In genomic region chr6:84260186-84260585, GRCh38 we compare ENCODE assay signal across 35 cellular contexts.
"Had no signal": no experiment of that assay in that cellular context is flagged by ENCODE, and none has a peak within 500 bp of the region (broad histone marks: within the 10 kb centered on the region; RNA-seq: fewer than 3 reads in every experiment).

No MANE protein-coding gene starts in this region.

- H3K9ac ChIP-seq: SK-N-SH had no signal

- H3K9me3 ChIP-seq: MG63, Peyer's patch, SJSA1, SK-N-SH had no signal

- H3K27ac ChIP-seq: cardiac muscle cell, Peyer's patch, SJSA1 had no signal

- H3K36me3 ChIP-seq: cardiac muscle cell, MG63, SJSA1 had no signal

- H3K4me1 ChIP-seq: Peyer's patch had no signal

- DNase-seq: activated CD4-positive, alpha-beta T cell treated with anti-CD3 and anti-CD28 coated beads, Interleukin-2, amount 10 ng/mL, durations not matched to agents 24 days and 14 days; activated CD4-positive, alpha-beta T cell treated with anti-CD3 and anti-CD28 coated beads, Interleukin-2, amount 50 U/mL, for 4 hours; activated CD8-positive, alpha-beta T cell treated with anti-CD3 and anti-CD28 coated beads for 36 hours; activated effector memory CD4-positive, alpha-beta T cell treated with anti-CD3 and anti-CD28 coated beads, Interleukin-2, amount 50 U/mL, for 16 hours; activated naive CD4-positive, alpha-beta T cell; activated naive CD4-positive, alpha-beta T cell treated with anti-CD3 and anti-CD28 coated beads, Interleukin-2, amount 50 U/mL, for 16 hours; activated naive CD8-positive, alpha-beta T cell treated with anti-CD3 and anti-CD28 coated beads for 36 hours; activated T-cell treated with anti-CD3 and anti-CD28 coated beads, Interleukin-2, amount 50 U/mL, for 1 hour; activated T-cell treated with anti-CD3 and anti-CD28 coated beads, Interleukin-2, amount 50 U/mL, for 72 hours; amniotic stem cell; aorta; Karpas-422; KBM-7; MG63; NCI-H1048; NCI-H1105 treated with DMSO at 0.1 percent for 48 hours; NCI-H1436; NCI-H1694; NCI-H1930; NCI-H2081 treated with DMSO at 0.1 percent for 48 hours; NCI-H2171; NCI-H226; NCI-H446 treated with DMSO at 0.1 percent for 48 hours; NCI-H526; NCI-H748 treated with DMSO at 0.1 percent for 48 hours; NK-92 treated with Interleukin-12 subunit alpha and Interleukin-12 subunit beta, amount 100 ng/mL, for 24 hours; PC-3; Peyer's patch; RPMI8226; SHP77 treated with DMSO at 0.1 percent for 48 hours; SK-N-SH had no signal

- H3K4me2 ChIP-seq: SK-N-SH had no signal

- FAIRE-seq: TTC549 had no signal

- H3K27me3 ChIP-seq: cardiac muscle cell, MG63, Peyer's patch, SJSA1 had no signal

- H3K4me3 ChIP-seq: cardiac muscle cell, MG63, Peyer's patch, SJSA1 had no signal

- ATAC-seq: activated CD8-positive, alpha-beta T cell treated with anti-CD3 and anti-CD28 coated beads for 36 hours; activated T-cell treated with anti-CD3 and anti-CD28 coated beads, Interleukin-2, amount 50 U/mL, for 72 hours; activated T-helper 17 cell treated with anti-CD3 and anti-CD28 coated beads, Interleukin-2, amount 50 U/mL, for 72 hours; PC-3 had no signal
